19 cellular contexts compared by ENCODE assay signal in genomic region chr16:48494742-48495141, GRCh38.
A peak's percentile ranks its signal among the peaks of the same experiment; 100 is the strongest.
DNase-seq lines count a peak whose midpoint lies in the region; ATAC-seq and TF ChIP-seq lines count a peak whose summit lies in the region.
"Had no signal": no experiment of that assay in that cellular context is flagged by ENCODE, and none has a peak within 500 bp of the region (broad histone marks: within the 10 kb centered on the region; RNA-seq: fewer than 3 reads in every experiment).

No MANE protein-coding gene starts in this region.

- no peaks in the 10 kb centered on the region for H3K27me3 Mint-ChIP-seq in memory B cell

- H3K4me2 ChIP-seq in OCI-LY3 (ENCODE audit: low read length) = peak overlapping the region; percentile 38
- H3K4me2 ChIP-seq: BLaER1 treated with 17β-estradiol and CSF1 and Interleukin-3, amounts not matched to agents 10 nM and 100 nM; GM23338 had no signal

- no peak overlapping the region for H3K4me3 ChIP-seq in OCI-LY3 (ENCODE audit: low read length)
- H3K4me3 ChIP-seq: BLaER1 treated with 17β-estradiol and CSF1 and Interleukin-3, amounts not matched to agents 10 nM and 100 nM; GM23338; HAP-1 had no signal

- H3K27ac ChIP-seq in OCI-LY3 (ENCODE audit: low read length) = no peak overlapping the region
- H3K27ac ChIP-seq: BLaER1 treated with 17β-estradiol and CSF1 and Interleukin-3, amounts not matched to agents 10 nM and 100 nM had no signal

- peaks cover 9% of the 10 kb centered on the region for H3K4me1 ChIP-seq in OCI-LY3 (ENCODE audit: low read length)
- H3K4me1 ChIP-seq: BE2C had no signal

- H3K4me1 Mint-ChIP-seq in memory B cell = no peaks in the 10 kb centered on the region
- H3K4me1 Mint-ChIP-seq: CD8-positive, alpha-beta memory T cell had no signal

- no peak for TF ChIP-seq CTCF in OCI-LY3 (IDR thresholded peaks at IDR 0.05; ENCODE audit: low read depth, low read length)

- H3K36me3 Mint-ChIP-seq in memory B cell = peaks cover 2% of the 10 kb centered on the region
- H3K36me3 Mint-ChIP-seq: CD14-positive monocyte; CD8-positive, alpha-beta memory T cell had no signal

- ATAC-seq in GM18868 (IDR thresholded peaks at IDR 0.05; ENCODE audit: unreplicated experiment) (peak; percentile 52), memory B cell (ENCODE audit: low read depth) (peak; percentile 48), GM18867 (IDR thresholded peaks at IDR 0.05; ENCODE audit: unreplicated experiment) (no peak), HG03159 (IDR thresholded peaks at IDR 0.05; ENCODE audit: unreplicated experiment) (no peak), GM19452 (IDR thresholded peaks at IDR 0.05; ENCODE audit: unreplicated experiment) (no peak)
- ATAC-seq: GM23338 had no signal

- no peaks in the 10 kb centered on the region for H3K79me2 ChIP-seq in OCI-LY3 (ENCODE audit: low read length)

- H3K9me3 Mint-ChIP-seq in memory B cell = peaks cover 4% of the 10 kb centered on the region
- H3K9me3 Mint-ChIP-seq: CD4-positive, alpha-beta T cell; CD8-positive, alpha-beta memory T cell; HFFc6 had no signal

- 0 out of 2 replicates have a peak overlapping the region, but pooled peaks have one; percentile 32 for H2AFZ ChIP-seq in OCI-LY3 (ENCODE audit: low read depth, low read length)
- H2AFZ ChIP-seq: GM23338 had no signal

- H3K4me3 Mint-ChIP-seq in memory B cell = no peak overlapping the region
- H3K4me3 Mint-ChIP-seq: CD14-positive monocyte; CD4-positive, alpha-beta T cell; CD8-positive, alpha-beta memory T cell; GM23338; HFFc6 had no signal

- no peak overlapping the region for H3K27ac Mint-ChIP-seq in memory B cell
- H3K27ac Mint-ChIP-seq: CD14-positive monocyte; CD4-positive, alpha-beta T cell; CD8-positive, alpha-beta memory T cell; GM23338; HFFc6 had no signal

- H3K36me3 ChIP-seq in OCI-LY3 (replicated peaks; ENCODE audit: low read depth, low read length) = no peaks in the 10 kb centered on the region
- H3K36me3 ChIP-seq: BE2C; BLaER1 treated with 17β-estradiol and CSF1 and Interleukin-3, amounts not matched to agents 10 nM and 100 nM; HAP-1 had no signal

- H3K27me3 ChIP-seq in OCI-LY3 (ENCODE audit: low read depth, low read length) = peaks cover 8% of the 10 kb centered on the region; the same call in 1 of the 2 replicates
- H3K27me3 ChIP-seq: BE2C; BLaER1 treated with 17β-estradiol and CSF1 and Interleukin-3, amounts not matched to agents 10 nM and 100 nM had no signal

- 0 out of 2 replicates have a peak, but pooled peaks cover 2% of the 10 kb centered on the region for H3K9me3 ChIP-seq in OCI-LY3 (ENCODE audit: insufficient read depth, low read length)
- H3K9me3 ChIP-seq: HAP-1 had no signal

- no peak overlapping the region for H3K9ac ChIP-seq in OCI-LY3 (ENCODE audit: low read length)
- H3K9ac ChIP-seq: BLaER1 treated with 17β-estradiol and CSF1 and Interleukin-3, amounts not matched to agents 10 nM and 100 nM had no signal

- DNase-seq in memory B cell (ENCODE audit: low spot score in 2 of 2) = no peak
- no peak for DNase-seq in NCI-H2081 (lab: John Stamatoyannopoulos, UW)
- DNase-seq: BE2C; CD4-positive, alpha-beta T cell; CD8-positive, alpha-beta memory T cell; DMS 273 treated with DMSO at 0.1 percent for 48 hours; DMS79; EL; GDM1; HFFc6 had no signal

- no peaks in the 10 kb centered on the region for H4K20me1 ChIP-seq in OCI-LY3 (ENCODE audit: insufficient read depth, low read length)
- H4K20me1 ChIP-seq: BLaER1 treated with 17β-estradiol and CSF1 and Interleukin-3, amounts not matched to agents 10 nM and 100 nM had no signal

Comparison
In these comparisons a context has a peak if more than half of its experiments do, and no peak if none do; other contexts are left out.
1. ATAC-seq: peak in GM18868 (single experiment) and memory B cell (single experiment); none in GM18867 (single experiment), HG03159 (single experiment) and GM19452 (single experiment).